Comparison of ENCODE assay signal across 8 cellular contexts in the genomic region with DNA sequence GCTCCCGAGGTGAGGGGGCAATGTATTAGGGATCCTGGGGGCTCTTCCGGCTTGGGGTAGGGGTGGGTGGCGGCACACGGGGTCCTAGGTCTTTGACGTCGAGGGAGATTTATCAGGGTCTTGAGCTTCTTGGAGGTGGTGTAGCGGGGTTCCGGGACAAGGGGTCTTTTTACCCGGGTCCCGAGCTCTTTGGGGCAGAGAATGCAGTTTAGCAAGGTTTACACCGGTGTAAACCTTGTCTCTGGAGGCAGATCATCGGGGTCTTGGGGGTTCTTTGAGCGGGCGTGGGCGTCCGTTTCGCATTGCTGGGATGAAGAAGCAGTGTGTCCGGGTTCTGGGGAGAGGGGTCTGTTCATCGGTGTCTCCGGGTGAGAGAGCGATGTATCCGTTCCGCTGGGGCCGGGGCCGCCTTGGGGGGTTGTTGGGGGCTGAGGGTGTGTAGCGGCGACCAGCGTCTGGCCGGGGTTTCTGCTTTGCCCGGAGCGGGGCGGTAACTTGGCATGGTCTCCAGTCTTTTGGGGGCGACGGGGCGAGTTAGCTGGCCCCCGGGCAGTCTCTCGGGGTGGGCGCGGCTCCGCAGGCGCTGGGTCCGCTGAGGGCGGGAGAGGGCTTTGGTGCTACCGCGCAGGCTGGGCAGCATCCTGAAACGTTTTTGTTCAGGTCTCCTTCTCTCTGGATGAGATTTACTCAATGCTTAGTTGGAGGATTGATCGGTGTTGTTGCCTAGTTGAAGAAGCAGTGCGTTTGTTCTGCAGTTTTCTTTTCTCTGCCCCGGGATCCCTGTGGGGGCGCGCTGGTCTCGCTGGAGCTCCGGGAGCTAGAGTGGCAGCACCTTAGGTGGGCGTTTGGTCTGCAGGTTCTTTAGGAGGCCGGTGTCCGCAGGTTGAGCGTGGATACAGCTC. TPM values are rescaled to one million over a fixed set of nuclear protein-coding genes. Genes with fewer than 3 reads are reported as not detected.
A peak's percentile ranks its signal among the peaks of the same experiment; 100 is the strongest.
DNase-seq lines count a peak whose midpoint lies in the region; ATAC-seq, FAIRE-seq and TF ChIP-seq lines count a peak whose summit lies in the region.

No MANE protein-coding gene starts in this region.

- no peaks in the 10 kb centered on the region for H3K27me3 ChIP-seq in gastroesophageal sphincter

- peaks cover 9% of the 10 kb centered on the region; the same call in 1 of the 2 replicates for H3K79me2 ChIP-seq in OCI-LY7 (ENCODE audit: insufficient read depth, low read depth, low read length)

- peak; percentile 28 for DNase-seq in 8988T
- DNase-seq in OCI-LY7 (ENCODE audit: low spot score) = peak; percentile 45
- peak; percentile 25 for DNase-seq in activated naive CD4-positive, alpha-beta T cell treated with anti-CD3 and anti-CD28 coated beads for 36 hours
- DNase-seq in neural crest cell (ENCODE audit: low read depth, low spot score) = peak; percentile 25
- peak; percentile 64 for DNase-seq in urothelium cell line (ENCODE audit: low spot score)

- H3K27ac Mint-ChIP-seq in activated naive CD4-positive, alpha-beta T cell treated with anti-CD3 and anti-CD28 coated beads for 36 hours = no peak overlapping the region
- peak overlapping the region; percentile 93 for H3K27ac Mint-ChIP-seq in neural crest cell (ENCODE audit: unreplicated experiment)

- H3K9me3 ChIP-seq in OCI-LY7 (ENCODE audit: low read length) (no peaks in the 10 kb centered on the region), gastroesophageal sphincter (no peaks in the 10 kb centered on the region)

- WGBS in gastroesophageal sphincter (ENCODE audit: low coverage in 1 of 2), 2 donors = 0% methylated on average over 2 to 12 of the region's 57 CpGs

- H3K36me3 ChIP-seq in OCI-LY7 (ENCODE audit: insufficient read depth, low read length) (no peaks in the 10 kb centered on the region), gastroesophageal sphincter (no peaks in the 10 kb centered on the region)

- no peaks in the 10 kb centered on the region for H3K36me3 Mint-ChIP-seq in activated naive CD4-positive, alpha-beta T cell treated with anti-CD3 and anti-CD28 coated beads for 36 hours (ENCODE audit: low read depth)
- no peaks in the 10 kb centered on the region for H3K36me3 Mint-ChIP-seq in neural crest cell (ENCODE audit: low read depth)

- H3K4me1 ChIP-seq in OCI-LY7 (ENCODE audit: insufficient read depth, low read length, poor library complexity, severe bottlenecking) (peaks cover 13% of the 10 kb centered on the region), gastroesophageal sphincter (peaks cover 0 to 11% (median 0%) of the 10 kb centered on the region in 3 donors)

- no peak overlapping the region for H3K27ac ChIP-seq in OCI-LY7 (ENCODE audit: low read depth, low read length, poor library complexity, severe bottlenecking)
- H3K27ac ChIP-seq in gastroesophageal sphincter = peak overlapping the region in 3 of 4 donors; percentile 80 to 88 (median 87)

- BruUV-seq in OCI-LY7 (replicated peaks; lab: Mats Ljungman, UMichigan) = no TSS peak

- H3K4me3 Mint-ChIP-seq in activated naive CD4-positive, alpha-beta T cell treated with anti-CD3 and anti-CD28 coated beads for 36 hours = peak overlapping the region; percentile 88
- peak overlapping the region; percentile 99 for H3K4me3 Mint-ChIP-seq in neural crest cell

- CTCF ChIA-PET in OCI-LY7 (lab: Charles Lee; ENCODE audit: unreplicated experiment) = interaction anchor here (1.2 to 1.3 kb wide), 3 partner anchors 12 to 302 kb away, joined by 3 to 4 read pairs (median 3); no protein-coding TSS in a partner anchor
- CTCF ChIA-PET in activated naive CD4-positive, alpha-beta T cell treated with anti-CD3 and anti-CD28 coated beads for 36 hours (lab: Charles Lee) = interaction anchor here (0.6 to 1.8 kb wide), 6 partner anchors 11 to 233 kb away, joined by 3 to 8 read pairs (median 6); no protein-coding TSS in a partner anchor

- H2AFZ ChIP-seq in OCI-LY7 (ENCODE audit: low read length) = peak overlapping the region; percentile 98

- H3K4me3 ChIP-seq in OCI-LY7 (ENCODE audit: low read depth, low read length, poor library complexity, severe bottlenecking) = peak overlapping the region; percentile 81
- H3K4me3 ChIP-seq in gastroesophageal sphincter = peak overlapping the region; percentile 65 to 98

- intact Hi-C loops in OCI-LY7 (cut with micrococcal nuclease; ENCODE audit: unreplicated experiment) = loop anchor here (2.0 to 5.0 kb wide), 2 partner anchors 251 to 292 kb away; a partner anchor contains a TSS
- intact Hi-C loops in activated naive CD4-positive, alpha-beta T cell treated with anti-CD3 and anti-CD28 coated beads for 36 hours (cut with micrococcal nuclease) = loop anchor here (1.0 to 10.0 kb wide), 6 partner anchors 160 to 554 kb away; a partner anchor contains a TSS

- no peak for TF ChIP-seq POLR2A in gastroesophageal sphincter (IDR thresholded peaks at IDR 0.05)

- ATAC-seq in gastroesophageal sphincter = no peak
- ATAC-seq in HG03039 (IDR thresholded peaks at IDR 0.05; ENCODE audit: unreplicated experiment) = no peak

- H3K9me2 ChIP-seq in OCI-LY7 (ENCODE audit: insufficient read depth, low read length) = no peaks in the 10 kb centered on the region

- TF ChIP-seq CTCF in GM12874 (IDR thresholded peaks at IDR 0.05; ENCODE audit: insufficient read depth, low read depth, low read length) = 0 out of 2 replicates have a peak, but pooled peaks have one; percentile 11
- TF ChIP-seq CTCF in OCI-LY7 (conservative IDR thresholded peaks at IDR 0.05; ENCODE audit: low read length) = peak; percentile 71
- peak in 1 of 4 experiments; percentile 52 for TF ChIP-seq CTCF in gastroesophageal sphincter (IDR thresholded peaks at IDR 0.05)
- TF ChIP-seq CTCF in neural crest cell (conservative IDR thresholded peaks at IDR 0.05) = no peak

- no peak for TF ChIP-seq EP300 in gastroesophageal sphincter (IDR thresholded peaks at IDR 0.05)

- H3K4me2 ChIP-seq in OCI-LY7 (ENCODE audit: low read length) = peak overlapping the region; percentile 91

- H3K27me3 Mint-ChIP-seq in activated naive CD4-positive, alpha-beta T cell treated with anti-CD3 and anti-CD28 coated beads for 36 hours (ENCODE audit: low read depth) = peaks cover 3% of the 10 kb centered on the region
- no peaks in the 10 kb centered on the region for H3K27me3 Mint-ChIP-seq in neural crest cell (ENCODE audit: low read depth)

- POLR2A ChIA-PET in OCI-LY7 (lab: Charles Lee) = interaction anchor here (0.7 kb wide), 1 partner anchor 41 kb away, joined by 3 read pairs; no protein-coding TSS in a partner anchor

- no peak for FAIRE-seq in urothelium cell line (lab: Jason Lieb, UNC)

- peaks cover 18% of the 10 kb centered on the region for H3K4me1 Mint-ChIP-seq in activated naive CD4-positive, alpha-beta T cell treated with anti-CD3 and anti-CD28 coated beads for 36 hours (ENCODE audit: low read depth)
- H3K4me1 Mint-ChIP-seq in neural crest cell = peaks cover 27% of the 10 kb centered on the region

- H4K20me1 ChIP-seq in OCI-LY7 (ENCODE audit: insufficient read depth, low read length) = no peaks in the 10 kb centered on the region; the same call in 1 of the 2 replicates

- H3K9me3 Mint-ChIP-seq in activated naive CD4-positive, alpha-beta T cell treated with anti-CD3 and anti-CD28 coated beads for 36 hours = no peaks in the 10 kb centered on the region
- no peaks in the 10 kb centered on the region for H3K9me3 Mint-ChIP-seq in neural crest cell

RNA-seq across cellular contexts. Expression of a gene that starts 0.8 kb away (rescaled TPM):
- total RNA-seq in OCI-LY7 (2014; rRNA removed; shearing (Covaris generic)) = 7.1 and 7.3 TPM in 2 replicates
- total RNA-seq in OCI-LY7 (2022) (7.0 and 7.2 TPM in 2 replicates), gastroesophageal sphincter (10 to 100 TPM in 3 of 4 donors, 1 to 10 TPM in 1; 5.9 to 18.8 (median 10.2) TPM), neural crest cell (16.1 and 17.8 TPM in 2 replicates)
- total RNA-seq in activated naive CD4-positive, alpha-beta T cell treated with anti-CD3 and anti-CD28 coated beads for 36 hours = 1 to 10 TPM; 2.5 to 2.6 TPM
